8 cellular contexts compared by ENCODE assay signal in the genomic region with DNA sequence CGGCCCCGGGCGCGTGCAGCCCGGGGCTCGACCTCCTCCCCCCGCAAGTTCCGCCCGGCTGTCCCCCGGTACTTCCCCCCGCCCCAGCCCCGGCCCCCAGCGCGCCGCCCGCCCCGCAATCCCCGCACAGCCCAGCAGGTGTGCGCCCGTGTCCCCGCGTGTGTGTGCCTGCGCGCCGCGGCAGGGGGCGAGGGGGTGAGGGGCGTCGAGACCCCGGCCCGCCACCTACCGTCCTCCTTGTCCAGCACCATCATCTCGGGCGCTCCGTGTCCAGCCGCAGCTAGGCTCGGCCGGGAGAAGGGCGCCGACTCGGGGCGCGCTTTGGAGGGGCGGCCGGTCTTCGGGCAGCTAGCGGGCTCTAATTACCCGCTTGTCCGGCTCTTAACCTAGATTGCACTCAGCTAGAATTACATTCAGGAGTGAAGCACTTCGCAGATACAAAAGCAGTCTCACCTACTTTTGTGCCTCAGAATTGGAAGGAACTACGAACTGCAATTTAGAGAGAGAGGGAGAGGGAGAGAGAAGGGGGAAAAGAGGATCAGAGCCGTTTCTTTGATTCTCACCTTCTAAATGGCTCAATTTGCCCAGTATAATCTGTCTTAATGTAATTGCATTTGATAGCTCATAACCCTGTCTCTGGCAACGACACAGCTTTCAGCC. TPM values are rescaled to one million over a fixed set of nuclear protein-coding genes. Genes with fewer than 3 reads are reported as not detected.
DNase-seq lines count a peak whose midpoint lies in the region; ATAC-seq lines count a peak whose summit lies in the region.

No MANE protein-coding gene starts in this region.

- no peaks in the 10 kb centered on the region for H3K36me3 Mint-ChIP-seq in CD8-positive, alpha-beta memory T cell
- H3K36me3 Mint-ChIP-seq in activated T-helper 1 cell treated with anti-CD3 and anti-CD28 coated beads, Interleukin-12 subunit alpha, Interleukin-12 subunit beta, Interleukin-2, Interleukin-4 antibody, amounts not matched to agents 30 ng/mL and 10 ng/mL and 1 ng/mL, durations not matched to agents 14 hours and 24 hours and 36 hours (ENCODE audit: low read depth), result no peaks in the 10 kb centered on the region
- H3K36me3 Mint-ChIP-seq in stimulated activated naive B cell treated with anti-CD40 and anti-IgM and Interleukin-4, amounts not matched to agents 10 μg/mL and 1 μg/mL and 100 μg/mL, for 72 hours, result no peaks in the 10 kb centered on the region

- H3K27me3 Mint-ChIP-seq in CD8-positive, alpha-beta memory T cell, result peaks cover 43 to 76% of the 10 kb centered on the region in 2 donors
- peaks cover 59% of the 10 kb centered on the region for H3K27me3 Mint-ChIP-seq in activated T-helper 1 cell treated with anti-CD3 and anti-CD28 coated beads, Interleukin-12 subunit alpha, Interleukin-12 subunit beta, Interleukin-2, Interleukin-4 antibody, amounts not matched to agents 30 ng/mL and 10 ng/mL and 1 ng/mL, durations not matched to agents 14 hours and 24 hours and 36 hours (ENCODE audit: insufficient read depth)
- peaks cover 75% of the 10 kb centered on the region in 2 donors for H3K27me3 Mint-ChIP-seq in stimulated activated naive B cell treated with anti-CD40 and anti-IgM and Interleukin-4, amounts not matched to agents 10 μg/mL and 1 μg/mL and 100 μg/mL, for 72 hours

- peaks cover 15% of the 10 kb centered on the region for H3K27me3 ChIP-seq in CD8-positive, alpha-beta memory T cell (ENCODE audit: insufficient read depth, low read length, poor library complexity, severe bottlenecking)
- H3K27me3 ChIP-seq in iPS-20b (ENCODE audit: insufficient read depth, low read length), result peaks cover 98% of the 10 kb centered on the region

- DNase-seq in CD8-positive, alpha-beta memory T cell, result no peak
- no peak for DNase-seq in activated T-helper 1 cell treated with anti-CD3 and anti-CD28 coated beads, Interleukin-12 subunit alpha, Interleukin-12 subunit beta, Interleukin-2, Interleukin-4 antibody, amounts not matched to agents 30 ng/mL and 10 ng/mL and 1 ng/mL, durations not matched to agents 14 hours and 24 hours and 36 hours (ENCODE audit: low spot score)
- no peak for DNase-seq in stimulated activated naive B cell treated with anti-CD40 and anti-IgM and Interleukin-4, amounts not matched to agents 10 μg/mL and 1 μg/mL and 100 μg/mL, for 72 hours
- no peak for DNase-seq in inferior parietal cortex (ENCODE audit: extremely low spot score)
- DNase-seq in Kasumi-1 (lab: John Stamatoyannopoulos, UW), result no peak
- no peak for DNase-seq in H4 (ENCODE audit: low spot score)

- no peak overlapping the region for H3K9ac ChIP-seq in iPS-20b (ENCODE audit: low read depth, low read length)

- H3K27ac Mint-ChIP-seq in CD8-positive, alpha-beta memory T cell, result no peak overlapping the region
- H3K27ac Mint-ChIP-seq in activated T-helper 1 cell treated with anti-CD3 and anti-CD28 coated beads, Interleukin-12 subunit alpha, Interleukin-12 subunit beta, Interleukin-2, Interleukin-4 antibody, amounts not matched to agents 30 ng/mL and 10 ng/mL and 1 ng/mL, durations not matched to agents 14 hours and 24 hours and 36 hours, result peak overlapping the region; percentile 24
- H3K27ac Mint-ChIP-seq in stimulated activated naive B cell treated with anti-CD40 and anti-IgM and Interleukin-4, amounts not matched to agents 10 μg/mL and 1 μg/mL and 100 μg/mL, for 72 hours, result no peak overlapping the region

- H3K36me3 ChIP-seq in CD8-positive, alpha-beta memory T cell (ENCODE audit: insufficient read depth, low read length), result no peaks in the 10 kb centered on the region
- no peaks in the 10 kb centered on the region for H3K36me3 ChIP-seq in iPS-20b (ENCODE audit: insufficient read depth, low read depth, low read length)

- intact Hi-C loops in activated T-helper 1 cell treated with anti-CD3 and anti-CD28 coated beads, Interleukin-12 subunit alpha, Interleukin-12 subunit beta, Interleukin-2, Interleukin-4 antibody, amounts not matched to agents 30 ng/mL and 10 ng/mL and 1 ng/mL, durations not matched to agents 14 hours and 24 hours and 36 hours (cut with micrococcal nuclease), result loop anchor here (1.0 to 5.0 kb wide), 4 partner anchors 16 to 256 kb away; no protein-coding TSS in a partner anchor

- ATAC-seq in HG02885 (IDR thresholded peaks at IDR 0.05; ENCODE audit: poor library complexity, unreplicated experiment), result peak; percentile 8
- ATAC-seq in stimulated activated naive B cell treated with anti-CD40 and anti-IgM and Interleukin-4, amounts not matched to agents 10 μg/mL and 1 μg/mL and 100 μg/mL, for 72 hours (replicated peaks), result peak; percentile 40 to 47

- H3K4me3 ChIP-seq in CD8-positive, alpha-beta memory T cell (ENCODE audit: low read length), result peak overlapping the region; percentile 34
- peak overlapping the region; percentile 70 for H3K4me3 ChIP-seq in iPS-20b (ENCODE audit: low read length)

- no peaks in the 10 kb centered on the region for H3K9me3 Mint-ChIP-seq in CD8-positive, alpha-beta memory T cell
- H3K9me3 Mint-ChIP-seq in activated T-helper 1 cell treated with anti-CD3 and anti-CD28 coated beads, Interleukin-12 subunit alpha, Interleukin-12 subunit beta, Interleukin-2, Interleukin-4 antibody, amounts not matched to agents 30 ng/mL and 10 ng/mL and 1 ng/mL, durations not matched to agents 14 hours and 24 hours and 36 hours, result no peaks in the 10 kb centered on the region
- H3K9me3 Mint-ChIP-seq in stimulated activated naive B cell treated with anti-CD40 and anti-IgM and Interleukin-4, amounts not matched to agents 10 μg/mL and 1 μg/mL and 100 μg/mL, for 72 hours, result no peaks in the 10 kb centered on the region

- H3K4me1 ChIP-seq in CD8-positive, alpha-beta memory T cell (ENCODE audit: insufficient read depth, low read length), result peaks cover 5% of the 10 kb centered on the region
- peaks cover 9% of the 10 kb centered on the region; the same call in 1 of the 2 replicates for H3K4me1 ChIP-seq in iPS-20b (ENCODE audit: insufficient read depth, low read length)

- H3K4me1 Mint-ChIP-seq in CD8-positive, alpha-beta memory T cell, result peaks cover 11 to 20% (median 11%) of the 10 kb centered on the region in 3 donors
- peaks cover 9% of the 10 kb centered on the region for H3K4me1 Mint-ChIP-seq in activated T-helper 1 cell treated with anti-CD3 and anti-CD28 coated beads, Interleukin-12 subunit alpha, Interleukin-12 subunit beta, Interleukin-2, Interleukin-4 antibody, amounts not matched to agents 30 ng/mL and 10 ng/mL and 1 ng/mL, durations not matched to agents 14 hours and 24 hours and 36 hours (ENCODE audit: low read depth)
- H3K4me1 Mint-ChIP-seq in stimulated activated naive B cell treated with anti-CD40 and anti-IgM and Interleukin-4, amounts not matched to agents 10 μg/mL and 1 μg/mL and 100 μg/mL, for 72 hours, result peaks cover 7 to 19% of the 10 kb centered on the region in 2 donors

- POLR2A ChIA-PET in CD8-positive, alpha-beta memory T cell (lab: Charles Lee), result no interaction called here

- CTCF ChIA-PET in CD8-positive, alpha-beta memory T cell (lab: Charles Lee), result interaction anchor here (0.9 to 1.9 kb wide), 14 partner anchors 8 to 303 kb away, joined by 3 to 9 read pairs (median 3); no protein-coding TSS in a partner anchor

- H3K27ac ChIP-seq in CD8-positive, alpha-beta memory T cell (ENCODE audit: low read depth, low read length), result no peak overlapping the region
- H3K27ac ChIP-seq in iPS-20b (ENCODE audit: low read length), result no peak overlapping the region

- no peaks in the 10 kb centered on the region for H3K9me3 ChIP-seq in CD8-positive, alpha-beta memory T cell (ENCODE audit: low read length)
- no peaks in the 10 kb centered on the region for H3K9me3 ChIP-seq in iPS-20b (ENCODE audit: insufficient read depth, low read depth, low read length)

- peak overlapping the region; percentile 70 to 91 (median 79) for H3K4me3 Mint-ChIP-seq in CD8-positive, alpha-beta memory T cell
- peak overlapping the region; percentile 73 for H3K4me3 Mint-ChIP-seq in activated T-helper 1 cell treated with anti-CD3 and anti-CD28 coated beads, Interleukin-12 subunit alpha, Interleukin-12 subunit beta, Interleukin-2, Interleukin-4 antibody, amounts not matched to agents 30 ng/mL and 10 ng/mL and 1 ng/mL, durations not matched to agents 14 hours and 24 hours and 36 hours
- H3K4me3 Mint-ChIP-seq in stimulated activated naive B cell treated with anti-CD40 and anti-IgM and Interleukin-4, amounts not matched to agents 10 μg/mL and 1 μg/mL and 100 μg/mL, for 72 hours, result peak overlapping the region; percentile 75 to 84

RNA-seq across cellular contexts. Expression of gene LMO1, which starts 0.4 kb away (rescaled TPM):
- total RNA-seq in CD8-positive, alpha-beta memory T cell, result not detected
- 0.29 TPM for polyA plus RNA-seq in CD8-positive, alpha-beta memory T cell
- not detected in 2 replicates for total RNA-seq in activated T-helper 1 cell treated with anti-CD3 and anti-CD28 coated beads, Interleukin-12 subunit alpha, Interleukin-12 subunit beta, Interleukin-2, Interleukin-4 antibody, amounts not matched to agents 30 ng/mL and 10 ng/mL and 1 ng/mL, durations not matched to agents 14 hours and 24 hours and 36 hours
- 0.46 TPM in 1 of 2 replicates, not detected in the other for total RNA-seq in H4 (2014; rRNA removed; shearing (Covaris generic))
